In the genomic region with DNA sequence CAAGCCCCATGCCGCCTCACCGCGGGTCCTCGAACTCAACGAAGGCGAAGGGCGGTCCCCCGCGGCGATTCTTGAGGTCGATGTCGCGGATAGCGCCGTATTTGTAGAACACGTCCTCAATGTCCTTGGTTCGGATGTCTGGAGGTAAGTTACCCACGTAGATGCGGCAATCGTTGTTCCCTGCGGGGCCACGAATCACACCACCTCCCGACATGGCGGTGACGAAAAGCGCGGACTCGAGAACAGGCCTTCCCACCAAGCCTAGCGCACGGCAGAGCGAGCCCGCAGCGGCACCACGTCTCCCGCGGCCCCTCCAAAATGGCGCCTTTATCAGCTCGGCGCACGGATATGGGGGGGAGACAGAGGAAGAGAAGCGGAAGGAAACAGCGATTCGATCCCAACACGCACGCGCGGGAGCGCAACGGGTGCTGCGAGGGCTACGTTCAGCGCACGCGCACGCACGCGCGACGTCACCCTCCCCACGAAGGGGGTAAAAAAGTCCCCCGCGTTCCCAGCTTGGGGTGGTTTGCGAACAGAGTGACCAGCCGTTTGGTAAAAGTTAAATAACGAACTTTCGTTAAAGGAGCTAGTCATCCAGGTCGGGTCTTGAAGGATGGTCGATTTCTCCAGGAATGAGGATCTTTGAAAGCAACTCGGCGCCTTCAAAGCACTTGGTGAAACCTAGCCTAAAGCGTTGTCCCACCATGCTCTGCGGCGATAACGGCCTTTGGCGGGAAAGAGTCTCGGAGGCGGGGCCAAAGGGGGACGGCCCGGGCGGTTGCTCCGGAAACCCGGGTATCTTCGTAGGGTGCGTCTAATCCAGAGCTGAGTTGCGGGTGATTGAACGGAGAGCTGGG, we compare ENCODE assay signal across 8 cellular contexts. TPM values are rescaled to one million over a fixed set of nuclear protein-coding genes. Genes with fewer than 3 reads are reported as not detected.
A peak's percentile ranks its signal among the peaks of the same experiment; 100 is the strongest.
DNase-seq lines count a peak whose midpoint lies in the region; TF ChIP-seq lines count a peak whose summit lies in the region.

TSS of gene SRSF1 (minus strand) at position 323 of the 857 bp plus-strand sequence. CDS start at position 214, 109 bp downstream.

- no peaks in the 10 kb centered on the region for H3K79me1 ChIP-seq in H9 (ENCODE audit: insufficient read depth, low read depth, low read length, poor library complexity, severe bottlenecking)

- H2BK12ac ChIP-seq in H9 (ENCODE audit: insufficient read length, low read depth, low read length): no peak within 1 kb of the TSS

- WGBS in H9 (ENCODE audit: extremely low coverage, insufficient read length, low lambda C conversion rate): no CpG with 5 or more reads among the region's 86 CpGs
- WGBS in stomach, 5 donors: 0% methylated on average over 77 to 86 of the region's 86 CpGs

- no peak within 1 kb of the TSS for H3T11ph ChIP-seq in H9 (ENCODE audit: low read length)

- peak within 1 kb of the TSS; percentile 89 for H3K27ac ChIP-seq in H9 (ENCODE audit: insufficient read length, low read depth, low read length)
- H3K27ac ChIP-seq in neural cell (ENCODE audit: low read length): peak within 1 kb of the TSS; percentile 99
- H3K27ac ChIP-seq in stomach: peak within 1 kb of the TSS; percentile 97 to 100 (median 99)

- H3K4me3 ChIP-seq in MG63 (peak within 1 kb of the TSS; percentile 96), neural cell (ENCODE audit: low read length) (peak within 1 kb of the TSS; percentile 93), stomach (peak within 1 kb of the TSS; percentile 81 to 95 (median 86))

- DNase-seq in ELR (ENCODE audit: low read depth) (peak; percentile 100), H9 (peak; percentile 99), MG63 (peak; percentile 98), SHP77 treated with DMSO at 0.1 percent for 48 hours (lab: John Stamatoyannopoulos, UW) (peak; percentile 98), fibroblast of the conjunctiva (ENCODE audit: low read depth) (peak; percentile 93), stomach (peak; percentile 97)
- DNase-seq in activated effector memory CD4-positive, alpha-beta T cell treated with anti-CD3 and anti-CD28 coated beads, Interleukin-2, amount 50 U/mL, for 16 hours: peak; percentile 99

- TF ChIP-seq EP300 in neural cell (conservative IDR thresholded peaks at IDR 0.05; ENCODE audit: poor library complexity, severe bottlenecking) (peak; percentile 60), stomach (IDR thresholded peaks at IDR 0.05) (peak; percentile 50)

- H3K4ac ChIP-seq in H9 (ENCODE audit: low read depth, low read length): peak within 1 kb of the TSS; percentile 76; the same call in 1 of the 2 replicates

- H3K4me1 Mint-ChIP-seq in H9: peaks cover 31 to 39% of the 10 kb centered on the region in 2 experiments

- peak within 1 kb of the TSS; percentile 94 for H3K18ac ChIP-seq in H9 (ENCODE audit: insufficient read length, low read depth, low read length)

- peaks cover 3% of the 10 kb centered on the region; the same call in 1 of the 2 replicates for H3K27me3 Mint-ChIP-seq in H9 (ENCODE audit: low read depth)

- peak in 2 of 4 donors; percentile 69 to 94 for TF ChIP-seq POLR2A in stomach (IDR thresholded peaks at IDR 0.05)

- H3K4me2 ChIP-seq in H9 (ENCODE audit: insufficient read depth, insufficient read length, low read length) (peak within 1 kb of the TSS; percentile 98), neural cell (ENCODE audit: low read length) (peak within 1 kb of the TSS; percentile 88)

- peaks cover 9% of the 10 kb centered on the region for H3K23me2 ChIP-seq in H9 (ENCODE audit: insufficient read length, low read depth, low read length, poor library complexity, severe bottlenecking)

- H4K20me1 ChIP-seq in H9 (ENCODE audit: control insufficient read depth, insufficient read depth, insufficient read length): no peaks in the 10 kb centered on the region
- H4K20me1 ChIP-seq in neural cell (ENCODE audit: insufficient read depth): peaks cover 6% of the 10 kb centered on the region

- H3K36me3 Mint-ChIP-seq in H9 (ENCODE audit: insufficient read depth in 1 of 3, low read depth in 3 of 3): peaks cover 43 to 55% (median 53%) of the 10 kb centered on the region in 3 experiments

- no peak within 1 kb of the TSS for H2BK15ac ChIP-seq in H9 (ENCODE audit: low read depth, low read length)

- H4K91ac ChIP-seq in H9 (ENCODE audit: insufficient read length, low read depth, low read length): peak within 1 kb of the TSS; percentile 88

- H3K14ac ChIP-seq in H9 (ENCODE audit: insufficient read depth, low read length): peak within 1 kb of the TSS; percentile 97

- H3K27me3 ChIP-seq in H9 (ENCODE audit: insufficient read depth, low read length) (no peaks in the 10 kb centered on the region), MG63 (no peaks in the 10 kb centered on the region; the same call in 1 of the 2 replicates), neural cell (ENCODE audit: insufficient read depth, low read depth, low read length) (no peaks in the 10 kb centered on the region), stomach (no peaks in the 10 kb centered on the region)

- peak within 1 kb of the TSS; percentile 100 for H3K27ac Mint-ChIP-seq in H9

- H3K9me3 Mint-ChIP-seq in H9: peaks cover 3 to 9% of the 10 kb centered on the region in 2 experiments; a peak in 2 of 5 replicates

- TF ChIP-seq CTCF in H9 (conservative IDR thresholded peaks at IDR 0.05): no peak
- no peak for TF ChIP-seq CTCF in neural cell (IDR thresholded peaks at IDR 0.05; ENCODE audit: poor library complexity, severe bottlenecking)
- no peak for TF ChIP-seq CTCF in stomach (IDR thresholded peaks at IDR 0.05)

- no peak within 1 kb of the TSS for H2BK20ac ChIP-seq in H9 (ENCODE audit: low read depth, low read length, poor library complexity, severe bottlenecking)

- H3K36me3 ChIP-seq in MG63 (peaks cover 48% of the 10 kb centered on the region), neural cell (ENCODE audit: insufficient read depth, low read length) (peaks cover 6% of the 10 kb centered on the region), stomach (peaks cover 30 to 39% (median 37%) of the 10 kb centered on the region in 4 donors)

- no peak within 1 kb of the TSS for H3K23ac ChIP-seq in H9 (ENCODE audit: insufficient read length, low read depth, low read length)

- intact Hi-C loops in stomach (cut with DNase I; ENCODE audit: low total_unique reads): no loop called here

- no peaks in the 10 kb centered on the region for H3K9me2 ChIP-seq in neural cell (ENCODE audit: insufficient read depth, low read length)

- peaks cover 8% of the 10 kb centered on the region for H3F3A ChIP-seq in neural cell (ENCODE audit: insufficient read depth, low read length, poor library complexity, severe bottlenecking)

- H4K8ac ChIP-seq in H9 (replicated peaks; ENCODE audit: insufficient read length, low read depth, low read length): peak within 1 kb of the TSS; percentile 80

- peak; percentile 18 for TF ChIP-seq RAD21 in neural cell (conservative IDR thresholded peaks at IDR 0.05)

- H3K4me3 Mint-ChIP-seq in H9: peak within 1 kb of the TSS; percentile 100

- H2BK5ac ChIP-seq in H9 (ENCODE audit: insufficient read length, low read length): peak within 1 kb of the TSS; percentile 56

- H4K5ac ChIP-seq in H9 (ENCODE audit: insufficient read length, low read depth, low read length): peak within 1 kb of the TSS; percentile 95

- H3K4me1 ChIP-seq in H9 (ENCODE audit: insufficient read depth, low read length) (peaks cover 3% of the 10 kb centered on the region; the same call in 1 of the 2 replicates), stomach (peaks cover 35 to 49% (median 42%) of the 10 kb centered on the region in 4 donors)

- H2AK5ac ChIP-seq in H9 (ENCODE audit: insufficient read length, low read length): peak within 1 kb of the TSS; percentile 2

- H3K79me2 ChIP-seq in H9 (ENCODE audit: insufficient read depth, low read length) (peaks cover 22% of the 10 kb centered on the region), neural cell (replicated peaks; ENCODE audit: insufficient read depth, low read length) (peaks cover 46% of the 10 kb centered on the region)

- no peak within 1 kb of the TSS for H2AFZ ChIP-seq in H9 (ENCODE audit: low read length)
- peak within 1 kb of the TSS; percentile 75 for H2AFZ ChIP-seq in neural cell (ENCODE audit: low read depth, low read length)

- peak within 1 kb of the TSS; percentile 77 for H3K56ac ChIP-seq in H9 (ENCODE audit: insufficient read length, low read depth, low read length)

- H3K9me3 ChIP-seq in H9 (ENCODE audit: control insufficient read depth, low read depth, low read length) (no peaks in the 10 kb centered on the region), MG63 (no peaks in the 10 kb centered on the region), neural cell (ENCODE audit: low read length) (no peaks in the 10 kb centered on the region), stomach (no peaks in the 10 kb centered on the region)

- H2BK120ac ChIP-seq in H9 (ENCODE audit: low read depth, low read length, poor library complexity, severe bottlenecking): peak within 1 kb of the TSS; percentile 2

- H3K9ac ChIP-seq in H9 (ENCODE audit: extremely low read depth, insufficient read length, low read length) (peak within 1 kb of the TSS; percentile 96), neural cell (ENCODE audit: low read length) (peak within 1 kb of the TSS; percentile 100)

RNA-seq across cellular contexts. Expression of gene SRSF1, which starts in this region (rescaled TPM):
- 462 and 470 TPM in 2 replicates for total RNA-seq in H9 (2021)
- 402 and 601 TPM in 2 replicates for total RNA-seq in MG63 (2014; rRNA removed; shearing (Covaris generic); ENCODE audit: low replicate concordance)
- 357 and 380 TPM in 2 replicates for polyA plus RNA-seq in neural cell
- polyA minus RNA-seq in neural cell: 376 and 408 TPM in 2 replicates
- total RNA-seq in stomach: 100 to 1,000 TPM; 160 to 351 (median 242) TPM
- 10 to 100 TPM; 81.7 to 97.9 (median 84.0) TPM for polyA plus RNA-seq in stomach

Comparison
In these comparisons a context has a peak if more than half of its experiments do, and no peak if none do; other contexts are left out.
1. Peak in every context shown above with its lines: DNase-seq, H3K4me3 ChIP-seq and H3K27ac ChIP-seq.